ENCODE assay signal across 21 cellular contexts in the genomic region with DNA sequence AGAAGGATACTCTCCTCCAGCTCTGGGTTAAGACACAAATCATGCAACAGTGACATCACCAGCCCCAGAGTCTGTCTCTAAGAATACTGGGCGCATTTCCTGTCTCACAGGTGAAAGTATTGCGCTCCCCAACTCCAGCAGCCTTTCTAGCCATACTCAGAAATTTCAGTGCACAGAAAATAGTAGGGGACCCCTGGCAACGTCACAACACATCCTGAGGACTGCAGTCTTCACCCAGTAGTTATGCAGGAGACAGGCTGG.
"Had no signal": no experiment of that assay in that cellular context is flagged by ENCODE, and none has a peak within 500 bp of the region (broad histone marks: within the 10 kb centered on the region; RNA-seq: fewer than 3 reads in every experiment).

No MANE protein-coding gene starts in this region.

- H3K27me3 ChIP-seq: body of pancreas, esophagus squamous epithelium had no signal

- H3K4me3 Mint-ChIP-seq: activated B cell treated with CpG ODN at 0.5 μM for 24 hours; activated CD4-positive, alpha-beta T cell treated with anti-CD3 and anti-CD28 coated beads, Interleukin-2, amount 10 ng/mL, durations not matched to agents 24 days and 14 days; activated CD8-positive, alpha-beta T cell treated with anti-CD3 and anti-CD28 coated beads for 36 hours; activated naive CD8-positive, alpha-beta T cell treated with anti-CD3 and anti-CD28 coated beads, Interleukin-2, amount 10 ng/mL, durations not matched to agents 7 days and 5 days; activated T-cell treated with anti-CD3 and anti-CD28 coated beads, Interleukin-2, amount 50 U/mL, for 24 hours; central memory CD8-positive, alpha-beta T cell; natural killer cell treated with Interleukin-12 subunit alpha and Interleukin-12 subunit beta and Interleukin-15 and Interleukin-18, amount 100 ng/mL, for 72 hours had no signal

- ATAC-seq: activated CD8-positive, alpha-beta T cell treated with anti-CD3 and anti-CD28 coated beads for 36 hours; body of pancreas; left colon; lower lobe of right lung; natural killer cell treated with Interleukin-12 subunit alpha and Interleukin-12 subunit beta and Interleukin-15 and Interleukin-18, amount 100 ng/mL, for 72 hours had no signal

- H3K27ac ChIP-seq: body of pancreas, esophagus squamous epithelium, lower lobe of right lung had no signal

- H3K4me1 Mint-ChIP-seq: activated CD4-positive, alpha-beta T cell treated with anti-CD3 and anti-CD28 coated beads, Interleukin-2, amount 10 ng/mL, durations not matched to agents 24 days and 14 days; activated naive CD8-positive, alpha-beta T cell treated with anti-CD3 and anti-CD28 coated beads, Interleukin-2, amount 10 ng/mL, durations not matched to agents 7 days and 5 days had no signal

- H3K9me3 ChIP-seq: body of pancreas, esophagus squamous epithelium, lower lobe of right lung had no signal

- H3K27me3 Mint-ChIP-seq: activated B cell treated with CpG ODN at 0.5 μM for 24 hours; activated CD4-positive, alpha-beta T cell treated with anti-CD3 and anti-CD28 coated beads, Interleukin-2, amount 10 ng/mL, durations not matched to agents 24 days and 14 days; activated CD8-positive, alpha-beta T cell treated with anti-CD3 and anti-CD28 coated beads for 36 hours; activated naive CD8-positive, alpha-beta T cell treated with anti-CD3 and anti-CD28 coated beads, Interleukin-2, amount 10 ng/mL, durations not matched to agents 7 days and 5 days; activated T-cell treated with anti-CD3 and anti-CD28 coated beads, Interleukin-2, amount 50 U/mL, for 24 hours; central memory CD8-positive, alpha-beta T cell; natural killer cell treated with Interleukin-12 subunit alpha and Interleukin-12 subunit beta and Interleukin-15 and Interleukin-18, amount 100 ng/mL, for 72 hours had no signal

- H3K9me3 Mint-ChIP-seq: activated B cell treated with CpG ODN at 0.5 μM for 24 hours; activated CD4-positive, alpha-beta T cell treated with anti-CD3 and anti-CD28 coated beads, Interleukin-2, amount 10 ng/mL, durations not matched to agents 24 days and 14 days; activated CD8-positive, alpha-beta T cell treated with anti-CD3 and anti-CD28 coated beads for 36 hours; activated naive CD8-positive, alpha-beta T cell treated with anti-CD3 and anti-CD28 coated beads, Interleukin-2, amount 10 ng/mL, durations not matched to agents 7 days and 5 days; activated T-cell treated with anti-CD3 and anti-CD28 coated beads, Interleukin-2, amount 50 U/mL, for 24 hours; activated T-helper 2 cell treated with anti-CD3 and anti-CD28 coated beads, Interferon-gamma antibody, Interleukin-2, Interleukin-4, amounts not matched to agents 10 μg/mL and 5 μg/mL and 100 μg/mL, durations not matched to agents 14 hours and 24 hours and 36 hours; central memory CD8-positive, alpha-beta T cell; natural killer cell treated with Interleukin-12 subunit alpha and Interleukin-12 subunit beta and Interleukin-15 and Interleukin-18, amount 100 ng/mL, for 72 hours; type B pancreatic cell had no signal

- H3K36me3 ChIP-seq: esophagus squamous epithelium, lower lobe of right lung had no signal

- H3K36me3 Mint-ChIP-seq: activated naive CD8-positive, alpha-beta T cell treated with anti-CD3 and anti-CD28 coated beads, Interleukin-2, amount 10 ng/mL, durations not matched to agents 7 days and 5 days; natural killer cell treated with Interleukin-12 subunit alpha and Interleukin-12 subunit beta and Interleukin-15 and Interleukin-18, amount 100 ng/mL, for 72 hours; type B pancreatic cell had no signal

- DNase-seq: activated B cell treated with CpG ODN at 0.5 μM for 24 hours; activated CD4-positive, alpha-beta T cell treated with anti-CD3 and anti-CD28 coated beads, Interleukin-2, amount 10 ng/mL, durations not matched to agents 24 days and 14 days; activated CD8-positive, alpha-beta T cell treated with anti-CD3 and anti-CD28 coated beads for 36 hours; activated naive CD4-positive, alpha-beta T cell treated with Interleukin-2 at 50 U/mL for 16 hours; activated naive CD8-positive, alpha-beta T cell treated with anti-CD3 and anti-CD28 coated beads, Interleukin-2, amount 10 ng/mL, durations not matched to agents 7 days and 5 days; activated T-cell treated with anti-CD3 and anti-CD28 coated beads, Interleukin-2, amount 50 U/mL, for 24 hours; body of pancreas; cortex of kidney; effector memory CD4-positive, alpha-beta T cell; esophagus squamous epithelium; left colon; lower lobe of right lung; stimulated activated CD4-positive, alpha-beta T cell treated with anti-CD3 and anti-CD28 coated beads, Interleukin-12 subunit alpha, Interleukin-12 subunit beta, amount 100 ng/mL, for 4 hours; stimulated activated CD4-positive, alpha-beta T cell treated with anti-CD3 and anti-CD28 coated beads, Interleukin-1b, Interleukin-23, amount 100 ng/mL, for 48 hours; stimulated activated CD8-positive, alpha-beta memory T cell treated with anti-CD3 and anti-CD28 coated beads, Interleukin-4, amount 100 ng/mL, for 48 hours; stimulated activated naive CD4-positive, alpha-beta T cell treated with Interleukin-2 at 50 U/mL for 16 hours had no signal

- H3K4me3 ChIP-seq: body of pancreas, esophagus squamous epithelium, lower lobe of right lung had no signal

- H3K27ac Mint-ChIP-seq: activated B cell treated with CpG ODN at 0.5 μM for 24 hours; activated CD4-positive, alpha-beta T cell treated with anti-CD3 and anti-CD28 coated beads, Interleukin-2, amount 10 ng/mL, durations not matched to agents 24 days and 14 days; activated CD8-positive, alpha-beta T cell treated with anti-CD3 and anti-CD28 coated beads for 36 hours; activated naive CD8-positive, alpha-beta T cell treated with anti-CD3 and anti-CD28 coated beads, Interleukin-2, amount 10 ng/mL, durations not matched to agents 7 days and 5 days; activated T-cell treated with anti-CD3 and anti-CD28 coated beads, Interleukin-2, amount 50 U/mL, for 24 hours; activated T-helper 2 cell treated with anti-CD3 and anti-CD28 coated beads, Interferon-gamma antibody, Interleukin-2, Interleukin-4, amounts not matched to agents 10 μg/mL and 5 μg/mL and 100 μg/mL, durations not matched to agents 14 hours and 24 hours and 36 hours; natural killer cell treated with Interleukin-12 subunit alpha and Interleukin-12 subunit beta and Interleukin-15 and Interleukin-18, amount 100 ng/mL, for 72 hours; progenitor cell of endocrine pancreas had no signal
